8 cellular contexts compared by ENCODE assay signal in the genomic region with DNA sequence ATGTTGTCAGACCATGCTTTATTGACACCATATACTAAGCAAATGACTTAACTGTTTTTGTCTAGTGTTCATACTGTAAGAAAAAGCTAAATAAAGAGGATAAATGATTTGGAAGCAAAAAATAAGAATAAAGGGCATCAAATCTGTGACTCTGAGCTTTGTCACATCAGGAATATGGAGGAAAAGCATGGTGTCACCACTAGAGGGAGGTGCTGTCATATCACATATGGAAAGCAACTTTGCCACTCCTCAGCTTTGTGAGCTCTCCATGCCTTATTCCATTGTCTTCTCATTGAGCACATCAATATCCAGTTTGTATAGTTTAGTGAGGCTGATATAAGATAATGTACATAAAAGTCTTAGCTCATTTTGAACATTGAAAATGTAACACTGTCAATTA. TPM values are rescaled to one million over a fixed set of nuclear protein-coding genes. Genes with fewer than 3 reads are reported as not detected.
DNase-seq lines count a peak whose midpoint lies in the region; ATAC-seq and TF ChIP-seq lines count a peak whose summit lies in the region.

No MANE protein-coding gene starts in this region.

- H3K27me3 Mint-ChIP-seq in CD4-positive, alpha-beta T cell: no peaks in the 10 kb centered on the region
- peaks cover 0 to 2% (median 0%) of the 10 kb centered on the region in 5 donors for H3K27me3 Mint-ChIP-seq in naive thymus-derived CD4-positive, alpha-beta T cell

- H3K9me3 Mint-ChIP-seq in CD4-positive, alpha-beta T cell: no peaks in the 10 kb centered on the region
- H3K9me3 Mint-ChIP-seq in naive thymus-derived CD4-positive, alpha-beta T cell: peaks cover 0 to 9% (median under 1%) of the 10 kb centered on the region in 11 donors

- peak in 5 of 10 experiments; percentile 13 to 48 (median 37) for DNase-seq in CD4-positive, alpha-beta T cell
- DNase-seq in T47D (ENCODE audit: low read depth in 1 of 2, low spot score in 1 of 2): peak; percentile 36 to 76
- peak in 6 of 9 donors; percentile 30 to 69 (median 42) for DNase-seq in naive thymus-derived CD4-positive, alpha-beta T cell
- DNase-seq in cerebellar nuclear complex (lab: John Stamatoyannopoulos, UW): no peak
- no peak for DNase-seq in middle frontal gyrus (ENCODE audit: extremely low spot score, low spot score)

- H3K36me3 ChIP-seq in OCI-LY3 (replicated peaks; ENCODE audit: low read depth, low read length): no peaks in the 10 kb centered on the region
- no peaks in the 10 kb centered on the region for H3K36me3 ChIP-seq in naive thymus-derived CD4-positive, alpha-beta T cell (ENCODE audit: control insufficient read depth in 2 of 3, insufficient read depth in 3 of 3, low read length in 3 of 3)

- ATAC-seq in CD4-positive, alpha-beta T cell (ENCODE audit: poor library complexity): peak; percentile 77
- ATAC-seq in GM21576 (IDR thresholded peaks at IDR 0.05; ENCODE audit: unreplicated experiment) (peak; percentile 62), HG02973 (IDR thresholded peaks at IDR 0.05; ENCODE audit: unreplicated experiment) (no peak)
- peak; percentile 84 for ATAC-seq in naive thymus-derived CD4-positive, alpha-beta T cell

- H3K4me3 ChIP-seq in OCI-LY3 (ENCODE audit: low read length): no peak overlapping the region
- no peak overlapping the region for H3K4me3 ChIP-seq in naive thymus-derived CD4-positive, alpha-beta T cell (ENCODE audit: low read length)

- no peak overlapping the region for H3K9ac ChIP-seq in OCI-LY3 (ENCODE audit: low read length)

- H3K27ac Mint-ChIP-seq in CD4-positive, alpha-beta T cell: no peak overlapping the region
- H3K27ac Mint-ChIP-seq in naive thymus-derived CD4-positive, alpha-beta T cell: no peak overlapping the region

- H2AFZ ChIP-seq in OCI-LY3 (ENCODE audit: low read depth, low read length): no peak overlapping the region

- H3K4me1 Mint-ChIP-seq in CD4-positive, alpha-beta T cell (ENCODE audit: low read depth): no peaks in the 10 kb centered on the region
- H3K4me1 Mint-ChIP-seq in naive thymus-derived CD4-positive, alpha-beta T cell: peaks cover 0 to 12% (median 0%) of the 10 kb centered on the region in 7 donors

- no peak overlapping the region for H3K4me2 ChIP-seq in OCI-LY3 (ENCODE audit: low read length)

- TF ChIP-seq CTCF in CD4-positive, alpha-beta T cell (IDR thresholded peaks at IDR 0.05): peak; percentile 85
- TF ChIP-seq CTCF in OCI-LY3 (IDR thresholded peaks at IDR 0.05; ENCODE audit: low read depth, low read length): peak; percentile 76

- no peaks in the 10 kb centered on the region for H3K79me2 ChIP-seq in OCI-LY3 (ENCODE audit: low read length)

- POLR2A ChIA-PET in CD4-positive, alpha-beta T cell (lab: Charles Lee): interaction anchor here (0.6 to 2.2 kb wide), 12 partner anchors 21 to 373 kb away, joined by 3 to 9 read pairs (median 4); a partner anchor contains a TSS
- POLR2A ChIA-PET in naive thymus-derived CD4-positive, alpha-beta T cell (lab: Charles Lee): interaction anchor here (0.6 to 1.5 kb wide), 4 partner anchors 32 to 186 kb away, joined by 3 to 4 read pairs (median 3); a partner anchor contains a TSS

- H3K27me3 ChIP-seq in CD4-positive, alpha-beta T cell (ENCODE audit: control insufficient read depth, insufficient read depth, low read length): no peaks in the 10 kb centered on the region
- no peaks in the 10 kb centered on the region for H3K27me3 ChIP-seq in OCI-LY3 (ENCODE audit: low read depth, low read length)
- H3K27me3 ChIP-seq in naive thymus-derived CD4-positive, alpha-beta T cell (ENCODE audit: control insufficient read depth in 2 of 2, insufficient read depth in 2 of 2, low read length in 2 of 2): no peaks in the 10 kb centered on the region

- H3K4me1 ChIP-seq in OCI-LY3 (ENCODE audit: low read length): peaks cover 15% of the 10 kb centered on the region
- H3K4me1 ChIP-seq in naive thymus-derived CD4-positive, alpha-beta T cell (ENCODE audit: control insufficient read depth in 2 of 2, insufficient read depth in 2 of 2, low read length in 2 of 2): no peaks in the 10 kb centered on the region

- no peak overlapping the region for H3K27ac ChIP-seq in CD4-positive, alpha-beta T cell (ENCODE audit: low read depth, low read length)
- no peak overlapping the region for H3K27ac ChIP-seq in OCI-LY3 (ENCODE audit: low read length)
- H3K27ac ChIP-seq in naive thymus-derived CD4-positive, alpha-beta T cell (ENCODE audit: low read depth, low read length): no peak overlapping the region

- CTCF ChIA-PET in CD4-positive, alpha-beta T cell (lab: Charles Lee): interaction anchor here (0.5 to 2.2 kb wide), 43 partner anchors 11 to 573 kb away, joined by 3 to 23 read pairs (median 4); a partner anchor contains a TSS
- CTCF ChIA-PET in naive thymus-derived CD4-positive, alpha-beta T cell (lab: Charles Lee): interaction anchor here (0.6 to 2.2 kb wide), 20 partner anchors 15 to 370 kb away, joined by 3 to 19 read pairs (median 4); a partner anchor contains a TSS

- no peaks in the 10 kb centered on the region for H4K20me1 ChIP-seq in OCI-LY3 (ENCODE audit: insufficient read depth, low read length)

- H3K36me3 Mint-ChIP-seq in CD4-positive, alpha-beta T cell (ENCODE audit: low read depth): no peaks in the 10 kb centered on the region
- H3K36me3 Mint-ChIP-seq in naive thymus-derived CD4-positive, alpha-beta T cell: peaks cover 0 to 4% (median 0%) of the 10 kb centered on the region in 5 donors

- in situ Hi-C loops in T47D (cut with HindIII; ENCODE audit: low pct_unique_long_range_greater_than_20kb, low sequenced_read_pairs): no loop called here

- intact Hi-C loops in CD4-positive, alpha-beta T cell (cut with DNase I, micrococcal nuclease): loop anchor here (1.0 to 2.0 kb wide), 4 partner anchors 87 to 370 kb away; no protein-coding TSS in a partner anchor
- intact Hi-C loops in naive thymus-derived CD4-positive, alpha-beta T cell (cut with micrococcal nuclease): loop anchor here (1.0 to 10.0 kb wide), 5 partner anchors 87 to 370 kb away; no protein-coding TSS in a partner anchor

- no peak overlapping the region for H3K4me3 Mint-ChIP-seq in CD4-positive, alpha-beta T cell
- H3K4me3 Mint-ChIP-seq in naive thymus-derived CD4-positive, alpha-beta T cell: no peak overlapping the region

- no peaks in the 10 kb centered on the region for H3K9me3 ChIP-seq in CD4-positive, alpha-beta T cell (ENCODE audit: control insufficient read depth, low read length)
- H3K9me3 ChIP-seq in OCI-LY3 (ENCODE audit: insufficient read depth, low read length): no peaks in the 10 kb centered on the region
- no peaks in the 10 kb centered on the region for H3K9me3 ChIP-seq in naive thymus-derived CD4-positive, alpha-beta T cell (ENCODE audit: control insufficient read depth in 2 of 3, low read length in 3 of 3)

RNA-seq across cellular contexts. Expression of a gene that starts 20.8 kb away (rescaled TPM):
- 10 to 100 TPM; 15.5 to 16.5 TPM for total RNA-seq in CD4-positive, alpha-beta T cell
- total RNA-seq in naive thymus-derived CD4-positive, alpha-beta T cell: 100 to 1,000 TPM in 1 of 5 experiments, 10 to 100 TPM in 4; 17.1 to 319 (median 51.9) TPM
- 10 to 100 TPM; 34.3 to 57.5 TPM for polyA plus RNA-seq in naive thymus-derived CD4-positive, alpha-beta T cell

RNA-seq across cellular contexts. Expression of a gene that starts 40.1 kb away (rescaled TPM):
- total RNA-seq in CD4-positive, alpha-beta T cell: 10 to 100 TPM; 87.6 to 91.8 TPM
- total RNA-seq in naive thymus-derived CD4-positive, alpha-beta T cell: 100 to 1,000 TPM in 3 of 5 experiments, 10 to 100 TPM in 2; 74.0 to 200 (median 185) TPM
- 100 to 1,000 TPM in 1 of 2 donors, 10 to 100 TPM in 1; 73.8 to 104 TPM for polyA plus RNA-seq in naive thymus-derived CD4-positive, alpha-beta T cell

Comparison
In these comparisons a context has a peak if more than half of its experiments do, and no peak if none do; other contexts are left out.
1. DNase-seq: peak in T47D (2 of 2) and naive thymus-derived CD4-positive, alpha-beta T cell (6 of 9); none in cerebellar nuclear complex (0 of 2) and middle frontal gyrus (single experiment).